1 cellular context compared by ENCODE assay signal in the genomic region with DNA sequence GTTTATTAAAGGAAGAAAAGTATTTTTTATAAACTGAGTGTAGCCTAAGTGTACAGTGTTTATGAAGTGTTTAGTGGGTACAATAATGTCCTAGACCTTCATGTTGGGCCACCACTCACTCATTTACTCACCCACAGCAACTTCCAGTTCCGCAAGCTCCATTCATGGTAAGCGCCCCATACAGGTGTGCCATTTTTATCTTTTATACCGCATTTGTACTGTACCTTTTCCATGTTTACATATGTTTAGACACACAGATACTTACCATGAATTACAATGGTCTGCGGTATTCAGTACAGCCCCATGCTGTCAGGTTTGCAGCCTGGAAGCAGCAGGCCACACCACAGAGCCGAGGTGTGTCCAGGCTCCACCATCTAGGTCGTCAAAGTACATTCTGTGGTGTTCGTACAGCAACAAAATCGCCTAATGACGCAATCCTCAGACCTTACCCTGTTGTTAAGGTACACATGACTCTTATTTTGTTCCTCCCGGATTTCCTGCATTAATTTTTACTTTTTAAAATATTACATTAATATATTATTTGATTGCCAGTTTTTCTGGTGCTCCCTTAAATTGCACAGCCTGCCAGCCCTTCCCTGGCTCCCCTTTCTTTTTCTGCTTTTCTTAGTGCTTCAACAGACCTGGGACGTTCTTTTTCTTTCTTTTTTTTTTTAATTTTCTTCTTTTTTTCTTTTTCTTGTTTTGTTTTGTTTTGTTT.
TF ChIP-seq lines count a peak whose summit lies in the region.

No MANE protein-coding gene starts in this region.

TF ChIP-seq in K562, 482 proteins besides CTCF, POLR2A, EP300 and RAD21 (continued from another document and continues in another):
- TF ChIP-seq, protein P1, sequence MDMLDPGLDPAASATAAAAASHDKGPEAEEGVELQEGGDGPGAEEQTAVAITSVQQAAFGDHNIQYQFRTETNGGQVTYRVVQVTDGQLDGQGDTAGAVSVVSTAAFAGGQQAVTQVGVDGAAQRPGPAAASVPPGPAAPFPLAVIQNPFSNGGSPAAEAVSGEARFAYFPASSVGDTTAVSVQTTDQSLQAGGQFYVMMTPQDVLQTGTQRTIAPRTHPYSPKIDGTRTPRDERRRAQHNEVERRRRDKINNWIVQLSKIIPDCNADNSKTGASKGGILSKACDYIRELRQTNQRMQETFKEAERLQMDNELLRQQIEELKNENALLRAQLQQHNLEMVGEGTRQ (CRISPR knock-in tag; IDR thresholded peaks at IDR 0.05): no peak
- TF ChIP-seq BHLHE40 (IDR thresholded peaks at IDR 0.05; ENCODE audit: low read length) (no peak), ATF1 (CRISPR knock-in tag; IDR thresholded peaks at IDR 0.05) (no peak), ATF1 (tag; IDR thresholded peaks at IDR 0.05) (no peak), CREB1 (IDR thresholded peaks at IDR 0.05) (no peak), CREB1 (CRISPR knock-in tag; IDR thresholded peaks at IDR 0.05) (no peak), CREM (IDR thresholded peaks at IDR 0.05; ENCODE audit: low read depth) (peak; percentile 44; the same call in 1 of the 2 replicates), SMARCB1 (IDR thresholded peaks at IDR 0.05; ENCODE audit: insufficient read length, low read depth) (no peak), ZNF436 (CRISPR knock-in tag; IDR thresholded peaks at IDR 0.05) (no peak), ELK1 (CRISPR knock-in tag; IDR thresholded peaks at IDR 0.05) (no peak), ATF3 (IDR thresholded peaks at IDR 0.05) (peak; percentile 96), ATF3 (CRISPR knock-in tag; conservative IDR thresholded peaks at IDR 0.05) (no peak), NUFIP1 (IDR thresholded peaks at IDR 0.05; ENCODE audit: partially characterized antibody) (no peak), HDAC3 (IDR thresholded peaks at IDR 0.05; ENCODE audit: borderline replicate concordance, partially characterized antibody) (no peak), MEF2A (IDR thresholded peaks at IDR 0.05; ENCODE audit: control insufficient read depth, low read depth, low read length) (no peak), PTBP1 (IDR thresholded peaks at IDR 0.05; ENCODE audit: low read depth, low read length) (no peak), CHD2 (IDR thresholded peaks at IDR 0.05; ENCODE audit: low read depth, low read length) (no peak), SMC3 (conservative IDR thresholded peaks at IDR 0.05; ENCODE audit: insufficient read depth, low read depth, low read length) (no peak), NCOR1 (IDR thresholded peaks at IDR 0.05) (no peak), CEBPZ (IDR thresholded peaks at IDR 0.05; ENCODE audit: borderline replicate concordance, low read depth, low read length) (no peak), ZNF3 (CRISPR knock-in tag; IDR thresholded peaks at IDR 0.05) (no peak), NFATC3 (IDR thresholded peaks at IDR 0.05) (no peak), ATF7 (IDR thresholded peaks at IDR 0.05) (peak; percentile 59; the same call in 1 of the 2 replicates), SP2 (IDR thresholded peaks at IDR 0.05; ENCODE audit: extremely low read depth, low read depth, low read length, poor library complexity, severe bottlenecking) (no peak), TFAP4 (CRISPR knock-in tag; IDR thresholded peaks at IDR 0.05; ENCODE audit: borderline replicate concordance) (no peak), ZBTB40 (IDR thresholded peaks at IDR 0.05) (no peak), ZBTB40 (CRISPR knock-in tag; IDR thresholded peaks at IDR 0.05) (no peak), ZC3H8 (IDR thresholded peaks at IDR 0.05) (no peak; the same call in 1 of the 2 replicates), FOS (IDR thresholded peaks at IDR 0.05; ENCODE audit: extremely low read depth, insufficient read length) (no peak), MAFF (IDR thresholded peaks at IDR 0.05; ENCODE audit: low read length) (no peak), MTA3 (IDR thresholded peaks at IDR 0.05; ENCODE audit: borderline replicate concordance) (no peak), ZNF165 (CRISPR knock-in tag; IDR thresholded peaks at IDR 0.05; ENCODE audit: borderline replicate concordance) (no peak), MBD2 (IDR thresholded peaks at IDR 0.05; ENCODE audit: borderline replicate concordance, low read depth) (no peak), ZNF696 (CRISPR knock-in tag; conservative IDR thresholded peaks at IDR 0.05) (no peak), SMARCA5 (IDR thresholded peaks at IDR 0.05) (no peak; the same call in 1 of the 2 replicates), LARP7 (IDR thresholded peaks at IDR 0.05) (peak; percentile 94)
- TF ChIP-seq, protein P2, sequence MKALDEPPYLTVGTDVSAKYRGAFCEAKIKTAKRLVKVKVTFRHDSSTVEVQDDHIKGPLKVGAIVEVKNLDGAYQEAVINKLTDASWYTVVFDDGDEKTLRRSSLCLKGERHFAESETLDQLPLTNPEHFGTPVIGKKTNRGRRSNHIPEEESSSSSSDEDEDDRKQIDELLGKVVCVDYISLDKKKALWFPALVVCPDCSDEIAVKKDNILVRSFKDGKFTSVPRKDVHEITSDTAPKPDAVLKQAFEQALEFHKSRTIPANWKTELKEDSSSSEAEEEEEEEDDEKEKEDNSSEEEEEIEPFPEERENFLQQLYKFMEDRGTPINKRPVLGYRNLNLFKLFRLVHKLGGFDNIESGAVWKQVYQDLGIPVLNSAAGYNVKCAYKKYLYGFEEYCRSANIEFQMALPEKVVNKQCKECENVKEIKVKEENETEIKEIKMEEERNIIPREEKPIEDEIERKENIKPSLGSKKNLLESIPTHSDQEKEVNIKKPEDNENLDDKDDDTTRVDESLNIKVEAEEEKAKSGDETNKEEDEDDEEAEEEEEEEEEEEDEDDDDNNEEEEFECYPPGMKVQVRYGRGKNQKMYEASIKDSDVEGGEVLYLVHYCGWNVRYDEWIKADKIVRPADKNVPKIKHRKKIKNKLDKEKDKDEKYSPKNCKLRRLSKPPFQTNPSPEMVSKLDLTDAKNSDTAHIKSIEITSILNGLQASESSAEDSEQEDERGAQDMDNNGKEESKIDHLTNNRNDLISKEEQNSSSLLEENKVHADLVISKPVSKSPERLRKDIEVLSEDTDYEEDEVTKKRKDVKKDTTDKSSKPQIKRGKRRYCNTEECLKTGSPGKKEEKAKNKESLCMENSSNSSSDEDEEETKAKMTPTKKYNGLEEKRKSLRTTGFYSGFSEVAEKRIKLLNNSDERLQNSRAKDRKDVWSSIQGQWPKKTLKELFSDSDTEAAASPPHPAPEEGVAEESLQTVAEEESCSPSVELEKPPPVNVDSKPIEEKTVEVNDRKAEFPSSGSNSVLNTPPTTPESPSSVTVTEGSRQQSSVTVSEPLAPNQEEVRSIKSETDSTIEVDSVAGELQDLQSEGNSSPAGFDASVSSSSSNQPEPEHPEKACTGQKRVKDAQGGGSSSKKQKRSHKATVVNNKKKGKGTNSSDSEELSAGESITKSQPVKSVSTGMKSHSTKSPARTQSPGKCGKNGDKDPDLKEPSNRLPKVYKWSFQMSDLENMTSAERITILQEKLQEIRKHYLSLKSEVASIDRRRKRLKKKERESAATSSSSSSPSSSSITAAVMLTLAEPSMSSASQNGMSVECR (CRISPR knock-in tag; IDR thresholded peaks at IDR 0.05): no peak
- TF ChIP-seq, protein P3, sequence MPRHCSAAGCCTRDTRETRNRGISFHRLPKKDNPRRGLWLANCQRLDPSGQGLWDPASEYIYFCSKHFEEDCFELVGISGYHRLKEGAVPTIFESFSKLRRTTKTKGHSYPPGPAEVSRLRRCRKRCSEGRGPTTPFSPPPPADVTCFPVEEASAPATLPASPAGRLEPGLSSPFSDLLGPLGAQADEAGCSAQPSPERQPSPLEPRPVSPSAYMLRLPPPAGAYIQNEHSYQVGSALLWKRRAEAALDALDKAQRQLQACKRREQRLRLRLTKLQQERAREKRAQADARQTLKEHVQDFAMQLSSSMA (CRISPR knock-in tag; IDR thresholded peaks at IDR 0.05): no peak
